28 cellular contexts compared by ENCODE assay signal in the genomic region with DNA sequence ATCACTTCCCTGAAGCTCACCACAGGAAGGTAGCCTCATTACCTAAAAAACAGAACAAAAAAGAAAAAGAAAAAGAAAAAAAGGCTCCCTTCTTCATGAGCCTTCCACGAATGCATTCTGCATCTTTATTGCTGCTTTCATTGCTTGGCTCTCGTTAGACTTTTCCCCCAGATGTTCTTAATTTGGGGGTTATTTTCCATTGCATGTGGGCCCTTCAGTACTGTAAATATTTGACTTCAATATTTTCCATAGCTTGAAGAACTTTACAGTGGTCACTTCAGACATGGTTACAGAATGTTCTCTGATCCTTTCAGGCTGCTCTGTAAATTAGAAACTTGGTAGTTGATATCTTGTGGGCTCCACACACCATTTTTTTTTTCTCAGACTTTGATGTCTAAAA.
"Had no signal": no experiment of that assay in that cellular context is flagged by ENCODE, and none has a peak within 500 bp of the region (broad histone marks: within the 10 kb centered on the region; RNA-seq: fewer than 3 reads in every experiment).

No MANE protein-coding gene starts in this region.

- H3K36me3 ChIP-seq: left ventricle myocardium inferior, prostate gland, stomach, thyroid gland, upper lobe of left lung, vagina had no signal

- H3K9me3 ChIP-seq: prostate gland, thyroid gland, vagina had no signal

- H3K4me1 ChIP-seq: left ventricle myocardium inferior, prostate gland, upper lobe of left lung, vagina had no signal

- FAIRE-seq: bronchial epithelial cell, colon, endometrium, frontal cortex had no signal

- H3K27ac ChIP-seq: left ventricle myocardium inferior, prostate gland, thyroid gland, upper lobe of left lung, vagina, VCaP had no signal

- DNase-seq: activated CD4-positive, alpha-beta T cell treated with anti-CD3 and anti-CD28 coated beads for 4 hours; activated CD4-positive, alpha-beta T cell treated with anti-CD3 and anti-CD28 coated beads, Interleukin-2, amount 50 U/mL, for 4 hours; activated naive CD4-positive, alpha-beta T cell; activated T-cell treated with anti-CD3 and anti-CD28 coated beads for 4 hours; activated T-cell treated with anti-CD3 and anti-CD28 coated beads, Interleukin-2, amount 50 U/mL, for 72 hours; anterior cingulate cortex; effector CD8-positive, alpha-beta T cell; glutamatergic neuron; islet precursor cell; left ventricle myocardium inferior; mesendoderm; mucosa of descending colon; stimulated activated CD4-positive, alpha-beta T cell treated with anti-CD3 and anti-CD28 coated beads, Interleukin-15, amount 100 ng/mL, for 24 hours; stimulated activated CD4-positive, alpha-beta T cell treated with anti-CD3 and anti-CD28 coated beads, Interleukin-2, amount 100 ng/mL, for 24 hours; stimulated activated naive B cell treated with anti-CD40 and anti-IgM and Interleukin-4, amounts not matched to agents 10 μg/mL and 1 μg/mL and 100 μg/mL, for 72 hours; stomach; thyroid gland; upper lobe of left lung had no signal

- ATAC-seq: activated naive CD4-positive, alpha-beta T cell treated with anti-CD3 and anti-CD28 coated beads, Interleukin-2, amount 50 U/mL, for 72 hours; activated T-cell treated with anti-CD3 and anti-CD28 coated beads, Interleukin-2, amount 50 U/mL, for 72 hours; mucosa of descending colon; natural killer cell treated with Interleukin-12 subunit alpha and Interleukin-12 subunit beta and Interleukin-15 and Interleukin-18, amount 100 ng/mL, for 72 hours; stimulated activated naive B cell treated with anti-CD40 and anti-IgM and Interleukin-4, amounts not matched to agents 10 μg/mL and 1 μg/mL and 100 μg/mL, for 72 hours had no signal

- H3K27ac Mint-ChIP-seq: activated naive CD4-positive, alpha-beta T cell treated with anti-CD3 and anti-CD28 coated beads, Interleukin-2, amount 50 U/mL, for 72 hours; activated T-cell treated with anti-CD3 and anti-CD28 coated beads, Interleukin-2, amount 50 U/mL, for 72 hours; natural killer cell treated with Interleukin-12 subunit alpha and Interleukin-12 subunit beta and Interleukin-15 and Interleukin-18, amount 100 ng/mL, for 72 hours; stimulated activated naive B cell treated with anti-CD40 and anti-IgM and Interleukin-4, amounts not matched to agents 10 μg/mL and 1 μg/mL and 100 μg/mL, for 72 hours had no signal

- H3K36me3 Mint-ChIP-seq: activated naive CD4-positive, alpha-beta T cell treated with anti-CD3 and anti-CD28 coated beads, Interleukin-2, amount 50 U/mL, for 72 hours; natural killer cell treated with Interleukin-12 subunit alpha and Interleukin-12 subunit beta and Interleukin-15 and Interleukin-18, amount 100 ng/mL, for 72 hours; stimulated activated naive B cell treated with anti-CD40 and anti-IgM and Interleukin-4, amounts not matched to agents 10 μg/mL and 1 μg/mL and 100 μg/mL, for 72 hours had no signal

- H3K4me3 ChIP-seq: left ventricle myocardium inferior, lung, mucosa of descending colon, prostate gland, stomach, thyroid gland, upper lobe of left lung, vagina had no signal

- H3K4me1 Mint-ChIP-seq: stimulated activated naive B cell treated with anti-CD40 and anti-IgM and Interleukin-4, amounts not matched to agents 10 μg/mL and 1 μg/mL and 100 μg/mL, for 72 hours had no signal

- H3K4me3 Mint-ChIP-seq: activated T-cell treated with anti-CD3 and anti-CD28 coated beads, Interleukin-2, amount 50 U/mL, for 72 hours; natural killer cell treated with Interleukin-12 subunit alpha and Interleukin-12 subunit beta and Interleukin-15 and Interleukin-18, amount 100 ng/mL, for 72 hours; stimulated activated naive B cell treated with anti-CD40 and anti-IgM and Interleukin-4, amounts not matched to agents 10 μg/mL and 1 μg/mL and 100 μg/mL, for 72 hours had no signal

- H3K9me3 Mint-ChIP-seq: activated naive CD4-positive, alpha-beta T cell treated with anti-CD3 and anti-CD28 coated beads, Interleukin-2, amount 50 U/mL, for 72 hours; activated T-cell treated with anti-CD3 and anti-CD28 coated beads, Interleukin-2, amount 50 U/mL, for 72 hours; natural killer cell treated with Interleukin-12 subunit alpha and Interleukin-12 subunit beta and Interleukin-15 and Interleukin-18, amount 100 ng/mL, for 72 hours had no signal

- H3K27me3 ChIP-seq: stomach, thyroid gland, upper lobe of left lung, vagina had no signal
